6 cellular contexts compared by ENCODE assay signal in genomic region chr17:8137645-8138342, GRCh38. TPM values are rescaled to one million over a fixed set of nuclear protein-coding genes. Genes with fewer than 3 reads are reported as not detected.
DNase-seq lines count a peak whose midpoint lies in the region; FAIRE-seq and TF ChIP-seq lines count a peak whose summit lies in the region.
"Had no signal": no experiment of that assay in that cellular context is flagged by ENCODE, and none has a peak within 500 bp of the region (broad histone marks: within the 10 kb centered on the region; RNA-seq: fewer than 3 reads in every experiment).

No MANE protein-coding gene starts in this region.

- peak overlapping the region; percentile 47 for H3K4me3 ChIP-seq in Jurkat, Clone E6-1 (ENCODE audit: low read length)
- H3K4me3 ChIP-seq in endothelial cell of umbilical vein (replicated peaks in 1 of 3; ENCODE audit: insufficient read depth in 1 of 3, low read depth in 1 of 3, low read length in 3 of 3) (peak overlapping the region in 1 of 3 experiments; percentile 42), stomach (peak overlapping the region in 2 of 4 donors; percentile 9 to 31)

- no TSS peak for BruUV-seq in endothelial cell of umbilical vein (replicated peaks; lab: Mats Ljungman, UMichigan)

- TF ChIP-seq EP300 in stomach (IDR thresholded peaks at IDR 0.05), result no peak

- H3K9ac ChIP-seq in endothelial cell of umbilical vein (replicated peaks; ENCODE audit: extremely low read depth, insufficient read depth, low read length), result peak overlapping the region; percentile 40

- POLR2A ChIA-PET in endothelial cell of umbilical vein (lab: Charles Lee), result interaction anchor here (1.0 to 1.3 kb wide), 2 partner anchors 14 to 35 kb away, joined by 4 to 5 read pairs; partner anchors contain the start of gene PER1

- dilution Hi-C loops in endothelial cell of umbilical vein (cut with MboI; ENCODE audit: extremely low pct_ligation_motif_present, low sequenced_read_pairs), result no loop called here

- TF ChIP-seq POLR2A in endothelial cell of umbilical vein (IDR thresholded peaks at IDR 0.05; ENCODE audit: low read depth, low read length), result no peak
- TF ChIP-seq POLR2A in stomach (IDR thresholded peaks at IDR 0.05), result no peak

- no peaks in the 10 kb centered on the region for H3K79me2 ChIP-seq in endothelial cell of umbilical vein (ENCODE audit: control insufficient read depth, insufficient read depth, low read length)

- H2AFZ ChIP-seq in endothelial cell of umbilical vein (ENCODE audit: low read depth, low read length), result peak overlapping the region; percentile 83

- H4K20me1 ChIP-seq in endothelial cell of umbilical vein (replicated peaks; ENCODE audit: control insufficient read depth, extremely low read depth, insufficient read depth, low read length), result no peaks in the 10 kb centered on the region

- H3K9me3 ChIP-seq in endothelial cell of umbilical vein (replicated peaks; ENCODE audit: control insufficient read depth, insufficient read depth, low read length) (no peaks in the 10 kb centered on the region), stomach (no peaks in the 10 kb centered on the region)

- no peak for DNase-seq in Jurkat, Clone E6-1 (ENCODE audit: low read depth, low spot score)
- DNase-seq in endothelial cell of umbilical vein (ENCODE audit: low read depth, low spot score) (no peak), stomach (no peak), GM19239 (ENCODE audit: insufficient read length, low spot score) (no peak), NCI-H2171 (lab: John Stamatoyannopoulos, UW) (no peak)

- H3K4me2 ChIP-seq in endothelial cell of umbilical vein (ENCODE audit: insufficient read depth, low read length), result peak overlapping the region; percentile 92

- intact Hi-C loops in endothelial cell of umbilical vein (cut with micrococcal nuclease) (loop anchor here (1.0 kb wide), 5 partner anchors 11 to 163 kb away; no protein-coding TSS in a partner anchor), stomach (cut with DNase I; ENCODE audit: low total_unique reads) (no loop called here)

- no peaks in the 10 kb centered on the region for H3K9me1 ChIP-seq in endothelial cell of umbilical vein (replicated peaks; ENCODE audit: control insufficient read depth, extremely low read depth, insufficient read depth, low read length)

- no peak for FAIRE-seq in endothelial cell of umbilical vein (lab: Jason Lieb, UNC)
- no peak for FAIRE-seq in GM19239 (lab: Jason Lieb, UNC)

- TF ChIP-seq CTCF in endothelial cell of umbilical vein (IDR thresholded peaks at IDR 0.05; ENCODE audit: extremely low read depth in 1 of 2, insufficient read depth in 1 of 2, low read depth in 1 of 2, low read length in 2 of 2), result no peak
- TF ChIP-seq CTCF in stomach (IDR thresholded peaks at IDR 0.05), result no peak

- WGBS in stomach, 5 donors, result 23 to 32% (median 30%) methylated on average over 21 of the region's 21 CpGs

- peaks cover 14% of the 10 kb centered on the region for H3K4me1 ChIP-seq in endothelial cell of umbilical vein (ENCODE audit: control insufficient read depth, extremely low read depth, insufficient read depth, low read length)
- peaks cover 22 to 51% (median 37%) of the 10 kb centered on the region in 4 donors for H3K4me1 ChIP-seq in stomach

- CTCF ChIA-PET in endothelial cell of umbilical vein (lab: Charles Lee), result interaction anchor here (0.7 to 5.6 kb wide), 13 partner anchors 14 to 163 kb away, joined by 3 to 72 read pairs (median 3); partner anchors contain the start of gene HES7

- no peak overlapping the region for H3K27ac ChIP-seq in endothelial cell of umbilical vein (ENCODE audit: insufficient read depth, low read depth, low read length)
- peak overlapping the region in 4 of 5 donors; percentile 85 to 100 (median 90) for H3K27ac ChIP-seq in stomach

- H3K36me3 ChIP-seq in endothelial cell of umbilical vein (ENCODE audit: control insufficient read depth in 2 of 2, extremely low read depth in 1 of 2, insufficient read depth in 2 of 2, low read length in 2 of 2) (peaks cover 0 to 20% of the 10 kb centered on the region in 2 experiments), stomach (peaks cover 34 to 36% (median 36%) of the 10 kb centered on the region in 4 donors)

- H3K27me3 ChIP-seq in endothelial cell of umbilical vein (ENCODE audit: control insufficient read depth in 2 of 2, insufficient read depth in 2 of 2, low read length in 2 of 2) (no peaks in the 10 kb centered on the region), stomach (no peaks in the 10 kb centered on the region)

TF ChIP-seq in endothelial cell of umbilical vein, 7 proteins besides CTCF, POLR2A, EP300 and RAD21 (continues in another document):
- TF ChIP-seq FOS (IDR thresholded peaks at IDR 0.05; ENCODE audit: borderline replicate concordance, insufficient read depth, low read length) (no peak), MYC (IDR thresholded peaks at IDR 0.05; ENCODE audit: low read depth, low read length) (no peak), EZH2 (IDR thresholded peaks at IDR 0.05; ENCODE audit: borderline replicate concordance, low read depth, low read length, severe bottlenecking) (no peak), POLR2AphosphoS5 (IDR thresholded peaks at IDR 0.05; ENCODE audit: insufficient read depth, low read depth, low read length) (no peak), GATA2 (IDR thresholded peaks at IDR 0.05; ENCODE audit: insufficient read depth, insufficient read length, low read depth, low read length) (no peak), JUN (IDR thresholded peaks at IDR 0.05; ENCODE audit: borderline replicate concordance, insufficient read depth, insufficient read length, low read depth) (no peak)

RNA-seq across cellular contexts. Expression of gene HES7, which starts 13.9 kb away (rescaled TPM):
- polyA plus RNA-seq in Jurkat, Clone E6-1 (2012; ENCODE audit: insufficient read depth, insufficient read length), result 2.3 TPM
- 0.51 TPM in 1 of 2 replicates, not detected in the other for total RNA-seq in endothelial cell of umbilical vein
- 0.19 and 0.33 TPM in 2 replicates for polyA plus RNA-seq in endothelial cell of umbilical vein
- not detected in 2 replicates for polyA plus RNA-seq in endothelial cell of umbilical vein (2011; cell fraction: cytosol; rRNA removed)
- polyA plus RNA-seq in endothelial cell of umbilical vein (2011; cell fraction: nucleus; rRNA removed), result 0.35 and 0.45 TPM in 2 replicates
- 0.50 and 0.56 TPM in 2 replicates for polyA plus RNA-seq in endothelial cell of umbilical vein (2012)
- not detected in 2 replicates for polyA minus RNA-seq in endothelial cell of umbilical vein
- polyA minus RNA-seq in endothelial cell of umbilical vein (2011; cell fraction: cytosol; rRNA and poly(A)+ RNA removed), result 21.1 TPM
- not detected in 2 replicates for polyA minus RNA-seq in endothelial cell of umbilical vein (2011; cell fraction: nucleus; rRNA and poly(A)+ RNA removed)
- not detected for total RNA-seq in stomach
- under 1 TPM in 2 of 3 donors, not detected in 1; 0.58 to 0.92 TPM for polyA plus RNA-seq in stomach
- total RNA-seq: dermis blood vessel endothelial cell had no signal

RNA-seq across cellular contexts. Expression of gene PER1, which starts 14.4 kb away (rescaled TPM):
- polyA plus RNA-seq in Jurkat, Clone E6-1 (2012; ENCODE audit: insufficient read depth, insufficient read length), result 27.8 TPM
- total RNA-seq in endothelial cell of umbilical vein (32.1 and 36.5 TPM in 2 replicates), stomach (100 to 1,000 TPM in 3 of 5 donors, 10 to 100 TPM in 2; 16.2 to 163 (median 137) TPM)
- polyA plus RNA-seq in endothelial cell of umbilical vein (12.1 and 13.6 TPM in 2 replicates), stomach (10 to 100 TPM; 47.2 to 69.4 (median 66.7) TPM)
- 4.5 and 8.9 TPM in 2 replicates for polyA plus RNA-seq in endothelial cell of umbilical vein (2011; cell fraction: cytosol; rRNA removed)
- 62.6 and 82.7 TPM in 2 replicates for polyA plus RNA-seq in endothelial cell of umbilical vein (2011; cell fraction: nucleus; rRNA removed)
- polyA plus RNA-seq in endothelial cell of umbilical vein (2012), result 11.4 and 13.3 TPM in 2 replicates
- polyA minus RNA-seq in endothelial cell of umbilical vein, result 22.8 and 40.7 TPM in 2 replicates
- polyA minus RNA-seq in endothelial cell of umbilical vein (2011; cell fraction: cytosol; rRNA and poly(A)+ RNA removed), result 12.3 TPM
- polyA minus RNA-seq in endothelial cell of umbilical vein (2011; cell fraction: nucleus; rRNA and poly(A)+ RNA removed), result 49.0 and 77.9 TPM in 2 replicates

RNA-seq across cellular contexts. Expression of gene ALOXE3, which starts 19.5 kb away (rescaled TPM):
- 0.38 TPM for polyA plus RNA-seq in Jurkat, Clone E6-1 (2012; ENCODE audit: insufficient read depth, insufficient read length)
- total RNA-seq in endothelial cell of umbilical vein (not detected in 2 replicates), stomach (not detected)
- polyA plus RNA-seq in endothelial cell of umbilical vein (0.01 TPM in 1 of 2 replicates, not detected in the other), stomach (under 1 TPM in 2 of 3 donors, not detected in 1; 0.12 to 0.43 TPM)
- 0.06 TPM in 1 of 2 replicates, not detected in the other for polyA plus RNA-seq in endothelial cell of umbilical vein (2011; cell fraction: cytosol; rRNA removed)
- polyA plus RNA-seq in endothelial cell of umbilical vein (2011; cell fraction: nucleus; rRNA removed), result not detected in 2 replicates
- polyA plus RNA-seq in endothelial cell of umbilical vein (2012), result 0.07 and 0.11 TPM in 2 replicates
- polyA minus RNA-seq in endothelial cell of umbilical vein, result not detected in 2 replicates
- polyA minus RNA-seq in endothelial cell of umbilical vein (2011; cell fraction: cytosol; rRNA and poly(A)+ RNA removed), result 1.0 TPM
- polyA minus RNA-seq in endothelial cell of umbilical vein (2011; cell fraction: nucleus; rRNA and poly(A)+ RNA removed), result not detected in 2 replicates
- total RNA-seq: dermis blood vessel endothelial cell had no signal

RNA-seq across cellular contexts. Expression of gene VAMP2, which starts 25.0 kb away (rescaled TPM):
- polyA plus RNA-seq in Jurkat, Clone E6-1 (2012; ENCODE audit: insufficient read depth, insufficient read length), result 42.6 TPM
- total RNA-seq in endothelial cell of umbilical vein (31.7 and 35.9 TPM in 2 replicates), stomach (100 to 1,000 TPM in 1 of 5 donors, 10 to 100 TPM in 2, 1 to 10 TPM in 2; 6.7 to 104 (median 17.3) TPM)
- polyA plus RNA-seq in endothelial cell of umbilical vein (28.7 and 38.0 TPM in 2 replicates), stomach (10 to 100 TPM; 32.4 to 58.8 (median 43.1) TPM)
- 28.5 and 29.9 TPM in 2 replicates for polyA plus RNA-seq in endothelial cell of umbilical vein (2011; cell fraction: cytosol; rRNA removed)
- polyA plus RNA-seq in endothelial cell of umbilical vein (2011; cell fraction: nucleus; rRNA removed), result 40.8 and 49.0 TPM in 2 replicates
- 26.6 and 29.8 TPM in 2 replicates for polyA plus RNA-seq in endothelial cell of umbilical vein (2012)
- polyA minus RNA-seq in endothelial cell of umbilical vein, result 14.1 and 18.6 TPM in 2 replicates
- polyA minus RNA-seq in endothelial cell of umbilical vein (2011; cell fraction: cytosol; rRNA and poly(A)+ RNA removed), result 4.8 TPM
- polyA minus RNA-seq in endothelial cell of umbilical vein (2011; cell fraction: nucleus; rRNA and poly(A)+ RNA removed), result 12.2 and 14.6 TPM in 2 replicates

RNA-seq across cellular contexts. Expression of gene TMEM107, which starts 38.4 kb away (rescaled TPM):
- polyA plus RNA-seq in Jurkat, Clone E6-1 (2012; ENCODE audit: insufficient read depth, insufficient read length), result 16.5 TPM
- total RNA-seq in endothelial cell of umbilical vein (20.0 and 20.4 TPM in 2 replicates), stomach (10 to 100 TPM in 3 of 5 donors, 1 to 10 TPM in 2; 5.2 to 37.6 (median 14.9) TPM)
- polyA plus RNA-seq in endothelial cell of umbilical vein (31.6 and 36.9 TPM in 2 replicates), stomach (10 to 100 TPM in 1 of 3 donors, 1 to 10 TPM in 2; 6.3 to 10.3 (median 8.0) TPM)
- polyA plus RNA-seq in endothelial cell of umbilical vein (2011; cell fraction: cytosol; rRNA removed), result 19.7 and 20.9 TPM in 2 replicates
- 13.5 and 14.4 TPM in 2 replicates for polyA plus RNA-seq in endothelial cell of umbilical vein (2011; cell fraction: nucleus; rRNA removed)
- 15.9 and 18.3 TPM in 2 replicates for polyA plus RNA-seq in endothelial cell of umbilical vein (2012)
- polyA minus RNA-seq in endothelial cell of umbilical vein, result 80.7 and 114 TPM in 2 replicates
- polyA minus RNA-seq in endothelial cell of umbilical vein (2011; cell fraction: cytosol; rRNA and poly(A)+ RNA removed), result 29.3 TPM
- 65.0 and 76.3 TPM in 2 replicates for polyA minus RNA-seq in endothelial cell of umbilical vein (2011; cell fraction: nucleus; rRNA and poly(A)+ RNA removed)
